ENCODE assay signal across 9 cellular contexts in genomic region chr2:15941970-15942710, GRCh38. TPM values are rescaled to one million over a fixed set of nuclear protein-coding genes. Genes with fewer than 3 reads are reported as not detected.
DNase-seq lines count a peak whose midpoint lies in the region; ATAC-seq and TF ChIP-seq lines count a peak whose summit lies in the region.
"Had no signal": no experiment of that assay in that cellular context is flagged by ENCODE, and none has a peak within 500 bp of the region (broad histone marks: within the 10 kb centered on the region; RNA-seq: fewer than 3 reads in every experiment).

No MANE protein-coding gene starts in this region.

- H3K9ac ChIP-seq in ES-I3 (ENCODE audit: low read depth, low read length), result peak overlapping the region; percentile 83
- peak overlapping the region; percentile 92 for H3K9ac ChIP-seq in neural cell (ENCODE audit: low read length)

- peaks cover 2% of the 10 kb centered on the region for H3K27me3 Mint-ChIP-seq in endothelial cell (ENCODE audit: unreplicated experiment)

- peak overlapping the region; percentile 59 for H3K4me2 ChIP-seq in neural cell (ENCODE audit: low read length)

- no peak for TF ChIP-seq CTCF in endothelial cell (IDR thresholded peaks at IDR 0.05; ENCODE audit: unreplicated experiment)
- TF ChIP-seq CTCF in neural cell (IDR thresholded peaks at IDR 0.05; ENCODE audit: poor library complexity, severe bottlenecking), result no peak

- no peak overlapping the region for H3K27ac Mint-ChIP-seq in endothelial cell (ENCODE audit: unreplicated experiment)
- no peak overlapping the region for H3K27ac Mint-ChIP-seq in stimulated activated effector memory CD8-positive, alpha-beta T cell treated with anti-CD3 and anti-CD28 coated beads, Interleukin-12 subunit alpha, Interleukin-12 subunit beta, amount 100 ng/mL, for 72 hours

- H3K79me2 ChIP-seq in neural cell (replicated peaks; ENCODE audit: insufficient read depth, low read length), result peaks cover 60% of the 10 kb centered on the region

- H3K9me3 ChIP-seq in ES-I3 (ENCODE audit: control insufficient read depth, insufficient read depth, low read length) (no peaks in the 10 kb centered on the region), neural cell (ENCODE audit: low read length) (no peaks in the 10 kb centered on the region)

- no peak for TF ChIP-seq POLR2A in GM18505 (IDR thresholded peaks at IDR 0.05; ENCODE audit: borderline replicate concordance, extremely low read depth, insufficient read depth, insufficient read length)

- H3K36me3 ChIP-seq in ES-I3 (ENCODE audit: insufficient read depth, low read length), result peaks cover 16% of the 10 kb centered on the region
- H3K36me3 ChIP-seq in neural cell (ENCODE audit: insufficient read depth, low read length), result no peaks in the 10 kb centered on the region

- H3K4me1 ChIP-seq in ES-I3 (ENCODE audit: insufficient read depth, low read length), result peaks cover 20% of the 10 kb centered on the region

- H3K9me2 ChIP-seq in neural cell (ENCODE audit: insufficient read depth, low read length), result no peaks in the 10 kb centered on the region

- no peak overlapping the region for H2AFZ ChIP-seq in neural cell (ENCODE audit: low read depth, low read length)

- no peak for TF ChIP-seq RAD21 in neural cell (conservative IDR thresholded peaks at IDR 0.05)

- peak overlapping the region; percentile 90 for H3K4me3 Mint-ChIP-seq in endothelial cell (ENCODE audit: unreplicated experiment)
- H3K4me3 Mint-ChIP-seq in stimulated activated effector memory CD8-positive, alpha-beta T cell treated with anti-CD3 and anti-CD28 coated beads, Interleukin-12 subunit alpha, Interleukin-12 subunit beta, amount 100 ng/mL, for 72 hours, result no peak overlapping the region

- H4K20me1 ChIP-seq in neural cell (ENCODE audit: insufficient read depth), result no peaks in the 10 kb centered on the region

- no peak for ATAC-seq in stimulated activated effector memory CD8-positive, alpha-beta T cell treated with anti-CD3 and anti-CD28 coated beads, Interleukin-12 subunit alpha, Interleukin-12 subunit beta, amount 100 ng/mL, for 72 hours
- no peak for ATAC-seq in GM18505 (IDR thresholded peaks at IDR 0.05; ENCODE audit: unreplicated experiment)
- ATAC-seq in HG02970 (IDR thresholded peaks at IDR 0.05; ENCODE audit: low FRiP score, unreplicated experiment), result no peak

- H3K27me3 ChIP-seq in neural cell (ENCODE audit: insufficient read depth, low read depth, low read length), result no peaks in the 10 kb centered on the region

- DNase-seq in NCI-H69 (lab: John Stamatoyannopoulos, UW), result peak; percentile 100
- DNase-seq in endothelial cell (ENCODE audit: low spot score), result peak; percentile 48
- no peak for DNase-seq in stimulated activated effector memory CD8-positive, alpha-beta T cell treated with anti-CD3 and anti-CD28 coated beads, Interleukin-12 subunit alpha, Interleukin-12 subunit beta, amount 100 ng/mL, for 72 hours (ENCODE audit: low spot score in 2 of 2)
- DNase-seq in amniotic stem cell (lab: John Stamatoyannopoulos, UW), result no peak

- no peaks in the 10 kb centered on the region for H3K9me3 Mint-ChIP-seq in endothelial cell (ENCODE audit: unreplicated experiment)
- H3K9me3 Mint-ChIP-seq in stimulated activated effector memory CD8-positive, alpha-beta T cell treated with anti-CD3 and anti-CD28 coated beads, Interleukin-12 subunit alpha, Interleukin-12 subunit beta, amount 100 ng/mL, for 72 hours, result peaks cover 3% of the 10 kb centered on the region

- H3K4me3 ChIP-seq in neural cell (ENCODE audit: low read length), result peak overlapping the region; percentile 98

- H3K36me3 Mint-ChIP-seq in endothelial cell (ENCODE audit: low read depth, unreplicated experiment), result peaks cover 3% of the 10 kb centered on the region
- H3K36me3 Mint-ChIP-seq in stimulated activated effector memory CD8-positive, alpha-beta T cell treated with anti-CD3 and anti-CD28 coated beads, Interleukin-12 subunit alpha, Interleukin-12 subunit beta, amount 100 ng/mL, for 72 hours, result no peaks in the 10 kb centered on the region

- H3F3A ChIP-seq in neural cell (ENCODE audit: insufficient read depth, low read length, poor library complexity, severe bottlenecking), result peaks cover 3% of the 10 kb centered on the region

- H3K4me1 Mint-ChIP-seq in endothelial cell (ENCODE audit: unreplicated experiment), result peaks cover 12% of the 10 kb centered on the region
- H3K4me1 Mint-ChIP-seq in stimulated activated effector memory CD8-positive, alpha-beta T cell treated with anti-CD3 and anti-CD28 coated beads, Interleukin-12 subunit alpha, Interleukin-12 subunit beta, amount 100 ng/mL, for 72 hours, result peaks cover 6% of the 10 kb centered on the region

- TF ChIP-seq EP300 in neural cell (conservative IDR thresholded peaks at IDR 0.05; ENCODE audit: poor library complexity, severe bottlenecking), result no peak

- H3K27ac ChIP-seq in neural cell (ENCODE audit: low read length), result peak overlapping the region; percentile 49

TF ChIP-seq in neural cell, 6 proteins besides CTCF, POLR2A, EP300 and RAD21:
- TF ChIP-seq TAF1 (IDR thresholded peaks at IDR 0.05; ENCODE audit: low read depth), result no peak
- peak; percentile 56 for TF ChIP-seq MXI1 (conservative IDR thresholded peaks at IDR 0.05; ENCODE audit: poor library complexity, severe bottlenecking)
- TF ChIP-seq EZH2 (IDR thresholded peaks at IDR 0.05; ENCODE audit: borderline replicate concordance, insufficient read depth, low read length, poor library complexity, severe bottlenecking), result no peak
- TF ChIP-seq POLR2AphosphoS5 (IDR thresholded peaks at IDR 0.05), result peak; percentile 7

RNA-seq across cellular contexts. Expression of gene MYCN, which starts 1.8 kb away (rescaled TPM):
- 8.5 TPM for total RNA-seq in endothelial cell (ENCODE audit: unreplicated experiment)
- polyA plus RNA-seq in neural cell, result 25.1 and 27.2 TPM in 2 replicates
- polyA minus RNA-seq in neural cell, result 37.5 and 39.7 TPM in 2 replicates
- total RNA-seq: subcutaneous adipose tissue had no signal

Comparison
In these comparisons a context has a peak if more than half of its experiments do, and no peak if none do; other contexts are left out.
1. DNase-seq: peak in NCI-H69 (single experiment) and endothelial cell (single experiment); none in stimulated activated effector memory CD8-positive, alpha-beta T cell treated with anti-CD3 and anti-CD28 coated beads, Interleukin-12 subunit alpha, Interleukin-12 subunit beta, amount 100 ng/mL, for 72 hours (0 of 2) and amniotic stem cell (single experiment).